ENCODE assay signal across 8 cellular contexts in the genomic region with DNA sequence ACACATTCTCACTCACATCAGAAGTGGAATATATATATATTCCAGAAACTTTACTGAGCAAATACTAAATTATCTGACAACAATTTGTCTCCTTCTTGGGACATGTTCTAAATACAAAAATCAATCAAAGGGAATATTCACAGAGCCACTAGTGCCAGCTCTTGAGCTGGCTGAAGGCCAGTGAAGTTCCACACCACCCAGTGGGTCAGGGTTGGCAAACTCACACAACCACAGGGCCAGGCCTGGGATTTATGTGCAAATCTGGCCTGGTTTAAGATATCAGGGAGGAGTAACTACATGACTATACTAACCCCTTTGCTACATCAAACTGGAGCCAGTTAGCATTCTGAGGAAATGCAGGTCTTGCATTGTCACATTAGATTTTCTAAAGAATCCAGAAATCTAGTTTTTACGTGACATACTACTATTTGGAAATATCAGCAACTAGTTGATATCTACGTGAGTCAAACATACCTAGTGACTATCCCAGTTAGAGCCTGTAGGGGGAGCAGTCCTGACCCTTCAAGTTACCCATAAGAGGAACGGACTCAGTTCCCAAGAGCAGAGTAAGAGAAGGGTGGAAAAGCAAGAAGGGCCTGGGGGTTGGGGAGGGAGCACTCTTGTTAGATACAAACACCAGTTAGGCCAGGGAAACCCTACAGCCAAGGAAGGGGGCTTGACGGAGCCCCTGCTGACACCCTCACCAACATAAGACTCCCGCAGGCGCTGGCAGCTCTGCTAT.
DNase-seq lines count a peak whose midpoint lies in the region; ATAC-seq and TF ChIP-seq lines count a peak whose summit lies in the region.

No MANE protein-coding gene starts in this region.

- peak; percentile 86 for DNase-seq in GM23338 (ENCODE audit: low spot score)
- DNase-seq in RPMI7951 (ENCODE audit: low read depth): peak; percentile 24
- peak; percentile 53 for DNase-seq in iPS-NIHi11 (ENCODE audit: low spot score)
- no peak for DNase-seq in NCI-H1930 (lab: John Stamatoyannopoulos, UW)
- DNase-seq in MG63: no peak

- H3K4me3 ChIP-seq in BLaER1 (no peak overlapping the region), GM23338 (no peak overlapping the region), MG63 (no peak overlapping the region)

- TF ChIP-seq CTCF in GM23338 (conservative IDR thresholded peaks at IDR 0.05; ENCODE audit: low read depth in 2 of 2): peak; percentile 73 to 85

- no peaks in the 10 kb centered on the region for H3K9me2 ChIP-seq in GM23338 (ENCODE audit: insufficient read depth)

- H3K36me3 Mint-ChIP-seq in GM23338 (ENCODE audit: low read depth): no peaks in the 10 kb centered on the region

- peaks cover 25% of the 10 kb centered on the region for H3K4me1 Mint-ChIP-seq in GM23338

- no peak overlapping the region for H3K9ac ChIP-seq in BLaER1

- no peak overlapping the region for H3K27ac Mint-ChIP-seq in GM23338

- H4K20me1 ChIP-seq in BLaER1: no peaks in the 10 kb centered on the region
- no peaks in the 10 kb centered on the region for H4K20me1 ChIP-seq in GM23338 (replicated peaks; ENCODE audit: insufficient read depth)

- H3K36me3 ChIP-seq in BLaER1 (no peaks in the 10 kb centered on the region), GM23338 (ENCODE audit: insufficient read depth) (no peaks in the 10 kb centered on the region), MG63 (no peaks in the 10 kb centered on the region)

- H2AFZ ChIP-seq in GM23338: no peak overlapping the region

- H3K4me2 ChIP-seq in BLaER1 (peak overlapping the region; percentile 53), GM23338 (no peak overlapping the region)

- H3K79me2 ChIP-seq in GM23338 (replicated peaks; ENCODE audit: insufficient read depth): no peaks in the 10 kb centered on the region

- H3K27ac ChIP-seq in BLaER1 (no peak overlapping the region), GM23338 (ENCODE audit: low read depth) (no peak overlapping the region)

- H3K9me3 Mint-ChIP-seq in GM23338: no peaks in the 10 kb centered on the region

- H3K4me1 ChIP-seq in BLaER1 (peaks cover 27% of the 10 kb centered on the region), GM23338 (ENCODE audit: insufficient read depth) (peaks cover 7% of the 10 kb centered on the region; the same call in 1 of the 2 replicates)

- ATAC-seq in GM23338 (peak; percentile 90), GM21786 (IDR thresholded peaks at IDR 0.05; ENCODE audit: unreplicated experiment) (no peak), GM21381 (IDR thresholded peaks at IDR 0.05; ENCODE audit: unreplicated experiment) (no peak)

- no peaks in the 10 kb centered on the region for H3K27me3 ChIP-seq in BLaER1
- no peaks in the 10 kb centered on the region for H3K27me3 ChIP-seq in GM23338 (ENCODE audit: insufficient read depth)
- H3K27me3 ChIP-seq in MG63: no peaks in the 10 kb centered on the region

- peaks cover 2% of the 10 kb centered on the region for H3K27me3 Mint-ChIP-seq in GM23338 (ENCODE audit: insufficient read depth, low read depth, poor library complexity)

- H3K4me3 Mint-ChIP-seq in GM23338: no peak overlapping the region

- H3K9me3 ChIP-seq in BLaER1 (no peaks in the 10 kb centered on the region), MG63 (no peaks in the 10 kb centered on the region)

- H3F3A ChIP-seq in GM23338 (replicated peaks; ENCODE audit: low read depth): no peaks in the 10 kb centered on the region

TF ChIP-seq in GM23338, 12 proteins besides CTCF, POLR2A, EP300 and RAD21:
- no peak for TF ChIP-seq ZNF462 (CRISPR knock-in tag; IDR thresholded peaks at IDR 0.05)
- no peak for TF ChIP-seq NANOG (IDR thresholded peaks at IDR 0.05; ENCODE audit: borderline replicate concordance)
- TF ChIP-seq EZH2phosphoT487 (IDR thresholded peaks at IDR 0.05; ENCODE audit: unreplicated experiment): no peak

Comparison
In these comparisons a context has a peak if more than half of its experiments do, and no peak if none do; other contexts are left out.
1. DNase-seq: peak in GM23338 (single experiment), RPMI7951 (single experiment) and iPS-NIHi11 (single experiment); none in NCI-H1930 (0 of 2) and MG63 (single experiment).